10 cellular contexts compared by ENCODE assay signal in the genomic region with DNA sequence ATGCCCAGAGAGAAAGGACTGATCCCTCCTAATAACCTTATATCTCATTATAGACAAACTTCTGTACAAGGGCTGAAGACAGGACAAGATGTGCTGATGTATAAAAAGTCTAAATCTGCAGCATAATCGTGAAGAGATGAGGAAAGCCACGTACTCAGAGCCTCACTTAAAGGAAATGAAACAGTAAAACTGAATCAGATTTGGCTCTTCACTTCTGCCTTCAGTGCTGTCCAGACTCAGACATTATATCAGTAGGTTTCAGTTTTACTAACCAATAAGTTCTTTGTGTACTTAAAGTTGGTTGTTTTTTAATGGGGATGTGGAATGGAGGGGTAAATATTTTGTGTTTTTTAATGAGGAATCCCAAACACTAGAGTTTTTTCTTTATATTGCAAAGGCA. TPM values are rescaled to one million over a fixed set of nuclear protein-coding genes. Genes with fewer than 3 reads are reported as not detected.
A peak's percentile ranks its signal among the peaks of the same experiment; 100 is the strongest.
DNase-seq lines count a peak whose midpoint lies in the region; ATAC-seq and TF ChIP-seq lines count a peak whose summit lies in the region.
"Had no signal": no experiment of that assay in that cellular context is flagged by ENCODE, and none has a peak within 500 bp of the region (broad histone marks: within the 10 kb centered on the region; RNA-seq: fewer than 3 reads in every experiment).

No MANE protein-coding gene starts in this region.

- H4K20me1 ChIP-seq in GM23338 (replicated peaks; ENCODE audit: insufficient read depth), result no peaks in the 10 kb centered on the region

- H3K4me3 ChIP-seq in GM23338, result no peak overlapping the region

- H3K4me1 Mint-ChIP-seq in activated CD8-positive, alpha-beta memory T cell treated with anti-CD3 and anti-CD28 coated beads, Interleukin-2, amount 10 ng/mL, durations not matched to agents 7 days and 5 days, result peaks cover 38% of the 10 kb centered on the region
- peaks cover 25% of the 10 kb centered on the region for H3K4me1 Mint-ChIP-seq in activated T-helper 17 cell treated with anti-CD3 and anti-CD28 coated beads, Interleukin-2, amount 50 U/mL, for 72 hours
- H3K4me1 Mint-ChIP-seq in nephron (peaks cover 23% of the 10 kb centered on the region), GM23338 (peaks cover 14% of the 10 kb centered on the region)

- H2AFZ ChIP-seq in GM23338, result no peak overlapping the region; the same call in 1 of the 2 replicates

- no peaks in the 10 kb centered on the region for H3K79me2 ChIP-seq in GM23338 (replicated peaks; ENCODE audit: insufficient read depth)

- no peaks in the 10 kb centered on the region for H3K27me3 ChIP-seq in GM23338 (ENCODE audit: insufficient read depth)
- H3K27me3 ChIP-seq: neutrophil had no signal

- peaks cover 3% of the 10 kb centered on the region for H3K9me3 Mint-ChIP-seq in activated CD8-positive, alpha-beta memory T cell treated with anti-CD3 and anti-CD28 coated beads, Interleukin-2, amount 10 ng/mL, durations not matched to agents 7 days and 5 days (ENCODE audit: low read depth)
- peaks cover 4% of the 10 kb centered on the region for H3K9me3 Mint-ChIP-seq in activated T-helper 17 cell treated with anti-CD3 and anti-CD28 coated beads, Interleukin-2, amount 50 U/mL, for 72 hours
- H3K9me3 Mint-ChIP-seq in nephron (peaks cover 8% of the 10 kb centered on the region), GM23338 (peaks cover 2% of the 10 kb centered on the region; the same call in 2 of the 3 replicates)

- no peaks in the 10 kb centered on the region for H3K9me2 ChIP-seq in GM23338 (ENCODE audit: insufficient read depth)

- no peaks in the 10 kb centered on the region for H3F3A ChIP-seq in GM23338 (replicated peaks; ENCODE audit: low read depth)

- no peak for DNase-seq in activated CD8-positive, alpha-beta memory T cell treated with anti-CD3 and anti-CD28 coated beads, Interleukin-2, amount 10 ng/mL, durations not matched to agents 7 days and 5 days
- DNase-seq in activated CD8-positive, alpha-beta memory T cell treated with anti-CD3 and anti-CD28 coated beads for 24 hours, result no peak
- no peak for DNase-seq in GM23338 (ENCODE audit: low spot score)
- no peak for DNase-seq in activated CD4-positive, alpha-beta T cell treated with anti-CD3 and anti-CD28 coated beads, Interleukin-2, amount 50 U/mL, for 1 hour
- DNase-seq in stimulated activated CD4-positive, alpha-beta T cell treated with anti-CD3 and anti-CD28 coated beads, Interleukin-2, amount 100 ng/mL, for 24 hours, result no peak

- peaks cover 4% of the 10 kb centered on the region; the same call in 1 of the 2 replicates for H3K4me1 ChIP-seq in GM23338 (ENCODE audit: insufficient read depth)

- no peaks in the 10 kb centered on the region for H3K36me3 ChIP-seq in GM23338 (ENCODE audit: insufficient read depth)
- H3K36me3 ChIP-seq: neutrophil had no signal

- peak overlapping the region; percentile 69 for H3K27ac Mint-ChIP-seq in activated CD8-positive, alpha-beta memory T cell treated with anti-CD3 and anti-CD28 coated beads, Interleukin-2, amount 10 ng/mL, durations not matched to agents 7 days and 5 days
- H3K27ac Mint-ChIP-seq in activated T-helper 17 cell treated with anti-CD3 and anti-CD28 coated beads, Interleukin-2, amount 50 U/mL, for 72 hours, result peak overlapping the region; percentile 39
- H3K27ac Mint-ChIP-seq in nephron (peak overlapping the region in 2 of 3 experiments; percentile 11 to 42), GM23338 (no peak overlapping the region)

- peak overlapping the region; percentile 29 for H3K4me3 Mint-ChIP-seq in activated CD8-positive, alpha-beta memory T cell treated with anti-CD3 and anti-CD28 coated beads, Interleukin-2, amount 10 ng/mL, durations not matched to agents 7 days and 5 days
- peak overlapping the region; percentile 50 for H3K4me3 Mint-ChIP-seq in activated T-helper 17 cell treated with anti-CD3 and anti-CD28 coated beads, Interleukin-2, amount 50 U/mL, for 72 hours
- H3K4me3 Mint-ChIP-seq in nephron (no peak overlapping the region), GM23338 (no peak overlapping the region)

- H3K27ac ChIP-seq in GM23338 (ENCODE audit: low read depth), result no peak overlapping the region
- H3K27ac ChIP-seq: neutrophil had no signal

- H3K4me2 ChIP-seq in GM23338, result no peak overlapping the region

- H3K36me3 Mint-ChIP-seq in activated CD8-positive, alpha-beta memory T cell treated with anti-CD3 and anti-CD28 coated beads, Interleukin-2, amount 10 ng/mL, durations not matched to agents 7 days and 5 days, result peaks cover 15% of the 10 kb centered on the region
- H3K36me3 Mint-ChIP-seq in activated T-helper 17 cell treated with anti-CD3 and anti-CD28 coated beads, Interleukin-2, amount 50 U/mL, for 72 hours (ENCODE audit: low read depth), result no peaks in the 10 kb centered on the region
- peaks cover 4% of the 10 kb centered on the region for H3K36me3 Mint-ChIP-seq in nephron (ENCODE audit: low read depth)
- no peaks in the 10 kb centered on the region for H3K36me3 Mint-ChIP-seq in GM23338 (ENCODE audit: low read depth)

- CTCF ChIA-PET in activated CD8-positive, alpha-beta memory T cell treated with anti-CD3 and anti-CD28 coated beads, Interleukin-2, amount 10 ng/mL, durations not matched to agents 7 days and 5 days (lab: Charles Lee), result interaction anchor here (0.6 to 0.8 kb wide), 2 partner anchors 56 to 489 kb away, joined by 3 to 4 read pairs; no protein-coding TSS in a partner anchor

- TF ChIP-seq CTCF in nephron (IDR thresholded peaks at IDR 0.05; ENCODE audit: unreplicated experiment in 3 of 3), result no peak
- no peak for TF ChIP-seq CTCF in GM23338 (conservative IDR thresholded peaks at IDR 0.05; ENCODE audit: low read depth in 2 of 2)

- no peaks in the 10 kb centered on the region for H3K27me3 Mint-ChIP-seq in activated CD8-positive, alpha-beta memory T cell treated with anti-CD3 and anti-CD28 coated beads, Interleukin-2, amount 10 ng/mL, durations not matched to agents 7 days and 5 days
- H3K27me3 Mint-ChIP-seq in activated T-helper 17 cell treated with anti-CD3 and anti-CD28 coated beads, Interleukin-2, amount 50 U/mL, for 72 hours, result no peaks in the 10 kb centered on the region
- no peaks in the 10 kb centered on the region for H3K27me3 Mint-ChIP-seq in nephron (ENCODE audit: low read depth)
- H3K27me3 Mint-ChIP-seq in GM23338 (ENCODE audit: insufficient read depth, low read depth, poor library complexity), result no peaks in the 10 kb centered on the region

- ATAC-seq in activated CD8-positive, alpha-beta memory T cell treated with anti-CD3 and anti-CD28 coated beads, Interleukin-2, amount 10 ng/mL, durations not matched to agents 7 days and 5 days, result peak; percentile 92
- ATAC-seq in HG03066 (IDR thresholded peaks at IDR 0.05; ENCODE audit: low read depth, unreplicated experiment) (peak; percentile 90), GM23338 (no peak)
- ATAC-seq in activated T-helper 17 cell treated with anti-CD3 and anti-CD28 coated beads, Interleukin-2, amount 50 U/mL, for 72 hours (replicated peaks), result peak; percentile 81

TF ChIP-seq in GM23338, 12 proteins besides CTCF, POLR2A, EP300 and RAD21 (continues in another document):
- TF ChIP-seq JUNB (IDR thresholded peaks at IDR 0.05; ENCODE audit: unreplicated experiment), result no peak
- TF ChIP-seq, protein P1, sequence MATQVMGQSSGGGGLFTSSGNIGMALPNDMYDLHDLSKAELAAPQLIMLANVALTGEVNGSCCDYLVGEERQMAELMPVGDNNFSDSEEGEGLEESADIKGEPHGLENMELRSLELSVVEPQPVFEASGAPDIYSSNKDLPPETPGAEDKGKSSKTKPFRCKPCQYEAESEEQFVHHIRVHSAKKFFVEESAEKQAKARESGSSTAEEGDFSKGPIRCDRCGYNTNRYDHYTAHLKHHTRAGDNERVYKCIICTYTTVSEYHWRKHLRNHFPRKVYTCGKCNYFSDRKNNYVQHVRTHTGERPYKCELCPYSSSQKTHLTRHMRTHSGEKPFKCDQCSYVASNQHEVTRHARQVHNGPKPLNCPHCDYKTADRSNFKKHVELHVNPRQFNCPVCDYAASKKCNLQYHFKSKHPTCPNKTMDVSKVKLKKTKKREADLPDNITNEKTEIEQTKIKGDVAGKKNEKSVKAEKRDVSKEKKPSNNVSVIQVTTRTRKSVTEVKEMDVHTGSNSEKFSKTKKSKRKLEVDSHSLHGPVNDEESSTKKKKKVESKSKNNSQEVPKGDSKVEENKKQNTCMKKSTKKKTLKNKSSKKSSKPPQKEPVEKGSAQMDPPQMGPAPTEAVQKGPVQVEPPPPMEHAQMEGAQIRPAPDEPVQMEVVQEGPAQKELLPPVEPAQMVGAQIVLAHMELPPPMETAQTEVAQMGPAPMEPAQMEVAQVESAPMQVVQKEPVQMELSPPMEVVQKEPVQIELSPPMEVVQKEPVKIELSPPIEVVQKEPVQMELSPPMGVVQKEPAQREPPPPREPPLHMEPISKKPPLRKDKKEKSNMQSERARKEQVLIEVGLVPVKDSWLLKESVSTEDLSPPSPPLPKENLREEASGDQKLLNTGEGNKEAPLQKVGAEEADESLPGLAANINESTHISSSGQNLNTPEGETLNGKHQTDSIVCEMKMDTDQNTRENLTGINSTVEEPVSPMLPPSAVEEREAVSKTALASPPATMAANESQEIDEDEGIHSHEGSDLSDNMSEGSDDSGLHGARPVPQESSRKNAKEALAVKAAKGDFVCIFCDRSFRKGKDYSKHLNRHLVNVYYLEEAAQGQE (IDR thresholded peaks at IDR 0.05; ENCODE audit: unreplicated experiment), result no peak
- no peak for TF ChIP-seq POLR2AphosphoS5 (IDR thresholded peaks at IDR 0.05; ENCODE audit: low read depth)
- no peak for TF ChIP-seq CREB1 (CRISPR knock-in tag; IDR thresholded peaks at IDR 0.05; ENCODE audit: low read depth)
- no peak for TF ChIP-seq ZNF331 (CRISPR knock-in tag; IDR thresholded peaks at IDR 0.05; ENCODE audit: low read depth)
- TF ChIP-seq, protein P2, sequence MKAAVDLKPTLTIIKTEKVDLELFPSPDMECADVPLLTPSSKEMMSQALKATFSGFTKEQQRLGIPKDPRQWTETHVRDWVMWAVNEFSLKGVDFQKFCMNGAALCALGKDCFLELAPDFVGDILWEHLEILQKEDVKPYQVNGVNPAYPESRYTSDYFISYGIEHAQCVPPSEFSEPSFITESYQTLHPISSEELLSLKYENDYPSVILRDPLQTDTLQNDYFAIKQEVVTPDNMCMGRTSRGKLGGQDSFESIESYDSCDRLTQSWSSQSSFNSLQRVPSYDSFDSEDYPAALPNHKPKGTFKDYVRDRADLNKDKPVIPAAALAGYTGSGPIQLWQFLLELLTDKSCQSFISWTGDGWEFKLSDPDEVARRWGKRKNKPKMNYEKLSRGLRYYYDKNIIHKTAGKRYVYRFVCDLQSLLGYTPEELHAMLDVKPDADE (IDR thresholded peaks at IDR 0.05), result no peak

RNA-seq across cellular contexts. Expression of a gene that starts 45.3 kb away (rescaled TPM):
- 10 to 100 TPM; 27.1 to 35.7 TPM for total RNA-seq in activated CD8-positive, alpha-beta memory T cell treated with anti-CD3 and anti-CD28 coated beads, Interleukin-2, amount 10 ng/mL, durations not matched to agents 7 days and 5 days
- 100 to 1,000 TPM in 1 of 2 donors, 10 to 100 TPM in 1; 64.7 to 151 TPM for total RNA-seq in activated T-helper 17 cell treated with anti-CD3 and anti-CD28 coated beads, Interleukin-2, amount 50 U/mL, for 72 hours
- total RNA-seq in GM23338 (2014; rRNA removed; shearing (Covaris generic)), result not detected in 2 replicates
- not detected in 2 replicates for polyA plus RNA-seq in GM23338 (2016; fragmentation: Nextera tagmentation; extraction: Ambion mirVana)
- polyA plus RNA-seq: BJ had no signal

Comparison
In these comparisons a context has a peak if more than half of its experiments do, and no peak if none do; other contexts are left out.
1. H3K4me3 Mint-ChIP-seq: peak in activated CD8-positive, alpha-beta memory T cell treated with anti-CD3 and anti-CD28 coated beads, Interleukin-2, amount 10 ng/mL, durations not matched to agents 7 days and 5 days (single experiment) and activated T-helper 17 cell treated with anti-CD3 and anti-CD28 coated beads, Interleukin-2, amount 50 U/mL, for 72 hours (single experiment); none in nephron (0 of 3) and GM23338 (single experiment).
2. RNA of a gene that starts 45.3 kb away (total RNA-seq): 64.7 to 151 TPM in activated T-helper 17 cell treated with anti-CD3 and anti-CD28 coated beads, Interleukin-2, amount 50 U/mL, for 72 hours and 27.1 to 35.7 TPM in activated CD8-positive, alpha-beta memory T cell treated with anti-CD3 and anti-CD28 coated beads, Interleukin-2, amount 10 ng/mL, durations not matched to agents 7 days and 5 days; not detected in GM23338; every median in the first group is over 10 times any median in the second.